In the genomic region with DNA sequence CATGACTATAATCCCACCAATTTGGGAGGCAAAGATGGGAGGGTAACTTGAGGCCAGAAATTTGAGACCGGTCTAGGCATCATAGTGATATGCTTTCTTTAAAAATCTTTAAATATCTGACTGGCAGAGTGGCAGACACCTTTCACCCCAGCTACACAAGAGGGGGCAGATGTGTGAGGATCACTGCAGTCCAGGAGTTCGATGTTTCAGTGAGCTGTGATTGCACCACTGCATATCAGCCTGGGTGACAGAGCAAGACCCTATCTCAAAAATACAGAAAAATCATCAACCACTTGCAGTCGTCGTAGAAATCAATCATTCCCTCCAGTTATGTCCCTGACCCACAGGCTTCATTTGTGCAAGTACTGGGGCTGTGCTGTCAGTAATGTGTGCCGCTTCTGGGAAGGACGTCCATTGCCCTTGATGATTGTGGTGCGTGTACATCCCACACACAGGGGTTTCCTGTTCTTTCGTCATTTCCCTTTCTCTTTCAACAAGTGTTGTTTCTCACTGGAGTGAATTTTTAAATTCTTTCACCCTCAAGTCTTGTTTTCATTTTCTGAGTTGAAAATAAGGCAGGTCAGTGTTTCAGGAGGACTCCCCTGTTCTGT, we compare ENCODE assay signal across 17 cellular contexts. TPM values are rescaled to one million over a fixed set of nuclear protein-coding genes. Genes with fewer than 3 reads are reported as not detected.
DNase-seq lines count a peak whose midpoint lies in the region; ATAC-seq and TF ChIP-seq lines count a peak whose summit lies in the region.
"Had no signal": no experiment of that assay in that cellular context is flagged by ENCODE, and none has a peak within 500 bp of the region (broad histone marks: within the 10 kb centered on the region; RNA-seq: fewer than 3 reads in every experiment).

No MANE protein-coding gene starts in this region.

- peak overlapping the region; percentile 81 for H3K27ac Mint-ChIP-seq in activated T-cell treated with anti-CD3 and anti-CD28 coated beads, Interleukin-2, amount 50 U/mL, for 24 hours
- H3K27ac Mint-ChIP-seq in activated naive CD4-positive, alpha-beta T cell treated with anti-CD3 and anti-CD28 coated beads for 36 hours, result peak overlapping the region; percentile 79
- H3K27ac Mint-ChIP-seq: nephron had no signal

- TF ChIP-seq CTCF in Panc1 (IDR thresholded peaks at IDR 0.05), result no peak
- TF ChIP-seq CTCF in suprapubic skin (IDR thresholded peaks at IDR 0.05), result no peak

- TF ChIP-seq POLR2A in suprapubic skin (IDR thresholded peaks at IDR 0.05), result no peak

- no peak overlapping the region for H3K27ac ChIP-seq in Panc1 (ENCODE audit: low read length)
- no peak overlapping the region for H3K27ac ChIP-seq in suprapubic skin
- H3K27ac ChIP-seq: lower lobe of right lung, prostate gland, thoracic aorta had no signal

- POLR2A ChIA-PET in Panc1 (lab: Charles Lee), result interaction anchor here (0.5 to 0.6 kb wide), 2 partner anchors 64 to 325 kb away, joined by 3 read pairs; no protein-coding TSS in a partner anchor

- 70% methylated on average over 8 of the region's 8 CpGs for WGBS in suprapubic skin

- H3K27me3 ChIP-seq in Panc1 (ENCODE audit: control insufficient read depth, insufficient read depth, low read length) (peaks cover 78% of the 10 kb centered on the region), suprapubic skin (peaks cover 6% of the 10 kb centered on the region)

- no peak for TF ChIP-seq EP300 in suprapubic skin (IDR thresholded peaks at IDR 0.05)

- BruUV-seq in Panc1 (replicated peaks; lab: Mats Ljungman, UMichigan), result no TSS peak

- no peaks in the 10 kb centered on the region for H3K9me3 ChIP-seq in Panc1 (ENCODE audit: control insufficient read depth, insufficient read depth, low read depth, low read length)
- no peaks in the 10 kb centered on the region for H3K9me3 ChIP-seq in suprapubic skin
- H3K9me3 ChIP-seq: lower lobe of right lung, prostate gland, spleen, thoracic aorta had no signal

- no peak overlapping the region for H3K4me3 Mint-ChIP-seq in activated T-cell treated with anti-CD3 and anti-CD28 coated beads, Interleukin-2, amount 50 U/mL, for 24 hours
- peak overlapping the region; percentile 52 for H3K4me3 Mint-ChIP-seq in activated naive CD4-positive, alpha-beta T cell treated with anti-CD3 and anti-CD28 coated beads for 36 hours
- H3K4me3 Mint-ChIP-seq: nephron had no signal

- intact Hi-C loops in Panc1 (cut with micrococcal nuclease; ENCODE audit: unreplicated experiment), result no loop called here
- intact Hi-C loops in activated naive CD4-positive, alpha-beta T cell treated with anti-CD3 and anti-CD28 coated beads for 36 hours (cut with micrococcal nuclease), result no loop called here

- in situ Hi-C loops in Panc1 (cut with HindIII; ENCODE audit: low pct_unique_long_range_greater_than_20kb, low sequenced_read_pairs), result no loop called here

- peaks cover 46% of the 10 kb centered on the region for H3K4me1 Mint-ChIP-seq in activated T-cell treated with anti-CD3 and anti-CD28 coated beads, Interleukin-2, amount 50 U/mL, for 24 hours (ENCODE audit: low read depth)
- peaks cover 51% of the 10 kb centered on the region for H3K4me1 Mint-ChIP-seq in activated naive CD4-positive, alpha-beta T cell treated with anti-CD3 and anti-CD28 coated beads for 36 hours (ENCODE audit: low read depth)
- H3K4me1 Mint-ChIP-seq: nephron had no signal

- no peaks in the 10 kb centered on the region for H3K9me3 Mint-ChIP-seq in activated T-cell treated with anti-CD3 and anti-CD28 coated beads, Interleukin-2, amount 50 U/mL, for 24 hours
- no peaks in the 10 kb centered on the region for H3K9me3 Mint-ChIP-seq in activated naive CD4-positive, alpha-beta T cell treated with anti-CD3 and anti-CD28 coated beads for 36 hours
- H3K9me3 Mint-ChIP-seq: nephron had no signal

- H3K27me3 Mint-ChIP-seq in activated T-cell treated with anti-CD3 and anti-CD28 coated beads, Interleukin-2, amount 50 U/mL, for 24 hours, result peaks cover 10% of the 10 kb centered on the region
- H3K27me3 Mint-ChIP-seq in activated naive CD4-positive, alpha-beta T cell treated with anti-CD3 and anti-CD28 coated beads for 36 hours (ENCODE audit: low read depth), result no peaks in the 10 kb centered on the region

- DNase-seq in activated T-cell treated with anti-CD3 and anti-CD28 coated beads, Interleukin-2, amount 50 U/mL, for 24 hours, result no peak
- no peak for DNase-seq in activated T-cell treated with anti-CD3 and anti-CD28 coated beads for 4 hours
- DNase-seq in Panc1 (ENCODE audit: low read depth, low spot score), result no peak
- peak; percentile 79 for DNase-seq in activated naive CD4-positive, alpha-beta T cell treated with anti-CD3 and anti-CD28 coated beads for 36 hours
- DNase-seq in stimulated activated CD4-positive, alpha-beta T cell treated with anti-CD3 and anti-CD28 coated beads, TNF-alpha, amount 100 ng/mL, for 24 hours (ENCODE audit: low read depth in 3 of 3), result peak in 2 of 3 experiments; percentile 6 to 19
- DNase-seq in suprapubic skin (ENCODE audit: low spot score in 2 of 2), result no peak
- no peak for DNase-seq in OCI-M2 (lab: John Stamatoyannopoulos, UW; ENCODE audit: unreplicated experiment)
- no peak for DNase-seq in NCI-H1105 (lab: John Stamatoyannopoulos, UW)
- DNase-seq: aorta, Calu3, lower lobe of right lung, spleen had no signal

- no peaks in the 10 kb centered on the region for H3K36me3 ChIP-seq in Panc1 (ENCODE audit: control insufficient read depth, insufficient read depth, low read length)
- H3K36me3 ChIP-seq in suprapubic skin, result no peaks in the 10 kb centered on the region
- H3K36me3 ChIP-seq: lower lobe of right lung, prostate gland, spleen, thoracic aorta had no signal

- H3K36me3 Mint-ChIP-seq in activated T-cell treated with anti-CD3 and anti-CD28 coated beads, Interleukin-2, amount 50 U/mL, for 24 hours (ENCODE audit: low read depth), result no peaks in the 10 kb centered on the region
- H3K36me3 Mint-ChIP-seq in activated naive CD4-positive, alpha-beta T cell treated with anti-CD3 and anti-CD28 coated beads for 36 hours (ENCODE audit: low read depth), result peaks cover 2% of the 10 kb centered on the region

- CTCF ChIA-PET in Panc1 (lab: Charles Lee), result interaction anchor here (0.5 to 1.8 kb wide), 3 partner anchors 10 to 154 kb away, joined by 3 to 7 read pairs (median 5); no protein-coding TSS in a partner anchor
- CTCF ChIA-PET in activated naive CD4-positive, alpha-beta T cell treated with anti-CD3 and anti-CD28 coated beads for 36 hours (lab: Charles Lee), result interaction anchor here (0.7 to 1.9 kb wide), 3 partner anchors 31 to 160 kb away, joined by 3 to 5 read pairs (median 3); no protein-coding TSS in a partner anchor

- ATAC-seq in Panc1, result peak; percentile 4; the same call in 1 of the 2 replicates
- ATAC-seq: lower lobe of right lung had no signal

- H3K4me1 ChIP-seq in Panc1 (ENCODE audit: control insufficient read depth, insufficient read depth, low read length) (no peaks in the 10 kb centered on the region), suprapubic skin (no peaks in the 10 kb centered on the region)
- H3K4me1 ChIP-seq: lower lobe of right lung, prostate gland had no signal

- H3K4me3 ChIP-seq in Panc1 (ENCODE audit: low read depth in 2 of 2, low read length in 2 of 2) (no peak overlapping the region), suprapubic skin (no peak overlapping the region)
- H3K4me3 ChIP-seq: lower lobe of right lung, prostate gland, spleen, thoracic aorta had no signal

RNA-seq across cellular contexts. Expression of a gene that starts 1.4 kb away (rescaled TPM):
- total RNA-seq in Panc1 (2021; ENCODE audit: unreplicated experiment) (not detected), suprapubic skin (not detected)
- not detected for polyA plus RNA-seq in Panc1 (2012; ENCODE audit: insufficient read length)
- total RNA-seq in activated naive CD4-positive, alpha-beta T cell treated with anti-CD3 and anti-CD28 coated beads for 36 hours, result 1 to 10 TPM; 1.2 to 2.4 TPM
- total RNA-seq: aorta, Calu3, HT1080, lower lobe of right lung, prostate gland, spleen, thoracic aorta had no signal
- polyA plus RNA-seq: AG04450, aorta, spleen had no signal

RNA-seq across cellular contexts. Expression of a gene that starts 32.1 kb away (rescaled TPM):
- total RNA-seq in Panc1 (2021; ENCODE audit: unreplicated experiment) (not detected), suprapubic skin (not detected)
- not detected for polyA plus RNA-seq in Panc1 (2012; ENCODE audit: insufficient read length)
- not detected for total RNA-seq in activated naive CD4-positive, alpha-beta T cell treated with anti-CD3 and anti-CD28 coated beads for 36 hours
- total RNA-seq: aorta, Calu3, HT1080, lower lobe of right lung, prostate gland, thoracic aorta had no signal
- polyA plus RNA-seq: AG04450, aorta had no signal

RNA-seq across cellular contexts. Expression of a gene that starts 50.0 kb away (rescaled TPM):
- total RNA-seq in Panc1 (2021; ENCODE audit: unreplicated experiment) (not detected), suprapubic skin (not detected)
- polyA plus RNA-seq in Panc1 (2012; ENCODE audit: insufficient read length), result not detected
- not detected for total RNA-seq in activated naive CD4-positive, alpha-beta T cell treated with anti-CD3 and anti-CD28 coated beads for 36 hours
- total RNA-seq: aorta, Calu3, HT1080, lower lobe of right lung, prostate gland, spleen, thoracic aorta had no signal
- polyA plus RNA-seq: AG04450, aorta, spleen had no signal

Comparison
In these comparisons a context has a peak if more than half of its experiments do, and no peak if none do; other contexts are left out.
1. DNase-seq: peak in activated naive CD4-positive, alpha-beta T cell treated with anti-CD3 and anti-CD28 coated beads for 36 hours (single experiment) and stimulated activated CD4-positive, alpha-beta T cell treated with anti-CD3 and anti-CD28 coated beads, TNF-alpha, amount 100 ng/mL, for 24 hours (2 of 3); none in activated T-cell treated with anti-CD3 and anti-CD28 coated beads, Interleukin-2, amount 50 U/mL, for 24 hours (single experiment), activated T-cell treated with anti-CD3 and anti-CD28 coated beads for 4 hours (single experiment), Panc1 (single experiment), suprapubic skin (0 of 2), OCI-M2 (single experiment) and NCI-H1105 (single experiment).